ENCODE assay signal across 17 cellular contexts in the genomic region with DNA sequence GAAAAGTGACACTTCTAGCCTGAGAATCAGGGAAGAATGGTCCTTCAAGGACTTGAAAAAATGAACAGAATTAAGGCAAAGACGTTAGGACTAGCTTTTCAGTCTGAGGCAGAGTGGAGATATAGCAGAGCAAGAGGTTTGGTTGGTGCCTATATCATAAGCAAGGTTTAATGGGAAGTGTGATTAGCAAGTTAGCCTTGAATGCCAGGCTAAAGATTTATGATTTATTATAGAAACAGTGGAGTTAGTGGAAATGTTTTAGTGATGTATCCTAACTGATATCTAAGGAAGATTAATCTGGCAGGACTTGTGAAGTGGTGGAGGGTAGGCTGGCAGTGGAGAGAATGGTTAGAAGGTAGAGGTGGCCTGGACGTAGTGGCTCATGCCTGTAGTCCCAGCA. TPM values are rescaled to one million over a fixed set of nuclear protein-coding genes. Genes with fewer than 3 reads are reported as not detected.
DNase-seq lines count a peak whose midpoint lies in the region; ATAC-seq and TF ChIP-seq lines count a peak whose summit lies in the region.
"Had no signal": no experiment of that assay in that cellular context is flagged by ENCODE, and none has a peak within 500 bp of the region (broad histone marks: within the 10 kb centered on the region; RNA-seq: fewer than 3 reads in every experiment).

No MANE protein-coding gene starts in this region.

- CTCF ChIA-PET in SK-N-SH (lab: Yijun Ruan, JAX) = interaction anchor here (0.9 to 1.9 kb wide), 6 partner anchors 9 to 158 kb away, joined by 3 to 7 read pairs (median 4); no protein-coding TSS in a partner anchor
- CTCF ChIA-PET in activated CD4-positive, alpha-beta T cell treated with anti-CD3 and anti-CD28 coated beads, Interleukin-2, amount 10 ng/mL, durations not matched to agents 7 days and 5 days (lab: Charles Lee) = interaction anchor here (1.4 to 2.0 kb wide), 3 partner anchors 9 to 213 kb away, joined by 3 to 8 read pairs (median 4); partner anchors contain the start of gene IQGAP2

- H3K27ac ChIP-seq in SK-N-SH (ENCODE audit: low read depth in 2 of 2, low read length in 1 of 2) = peak overlapping the region in 1 of 2 experiments; percentile 74; a peak in 2 of 4 replicates
- H3K27ac ChIP-seq: 22Rv1, BLaER1, GM23248 had no signal

- peaks cover 38% of the 10 kb centered on the region for H3F3A ChIP-seq in SK-N-SH (replicated peaks; ENCODE audit: insufficient read depth)

- no peaks in the 10 kb centered on the region for H3K9me3 Mint-ChIP-seq in endothelial cell (ENCODE audit: unreplicated experiment)
- H3K9me3 Mint-ChIP-seq in activated CD4-positive, alpha-beta T cell treated with anti-CD3 and anti-CD28 coated beads, Interleukin-2, amount 10 ng/mL, durations not matched to agents 7 days and 5 days = no peaks in the 10 kb centered on the region

- peaks cover 0 to 46% of the 10 kb centered on the region in 2 experiments; a peak in 1 of 4 replicates for H3K4me1 ChIP-seq in SK-N-SH (ENCODE audit: control insufficient read depth in 1 of 2, insufficient read depth in 2 of 2, low read depth in 1 of 2, low read length in 1 of 2)
- H3K4me1 ChIP-seq: BLaER1 had no signal

- TF ChIP-seq EP300 in SK-N-SH (IDR thresholded peaks at IDR 0.05; ENCODE audit: borderline replicate concordance in 1 of 2, low read depth in 1 of 2, low read length in 1 of 2) = no peak

- H2AFZ ChIP-seq in SK-N-SH (ENCODE audit: low read depth) = no peak overlapping the region
- H2AFZ ChIP-seq: GM23248 had no signal

- peaks cover 28% of the 10 kb centered on the region for H3K4me1 Mint-ChIP-seq in T-helper 17 cell
- peaks cover 42% of the 10 kb centered on the region for H3K4me1 Mint-ChIP-seq in endothelial cell (ENCODE audit: unreplicated experiment)
- peaks cover 3% of the 10 kb centered on the region for H3K4me1 Mint-ChIP-seq in activated CD4-positive, alpha-beta T cell treated with anti-CD3 and anti-CD28 coated beads, Interleukin-2, amount 10 ng/mL, durations not matched to agents 7 days and 5 days

- H4K20me1 ChIP-seq in SK-N-SH (ENCODE audit: insufficient read depth) = no peaks in the 10 kb centered on the region
- H4K20me1 ChIP-seq: BLaER1 had no signal

- POLR2A ChIA-PET in SK-N-SH (lab: Yijun Ruan, JAX) = no interaction called here
- POLR2A ChIA-PET in activated CD4-positive, alpha-beta T cell treated with anti-CD3 and anti-CD28 coated beads, Interleukin-2, amount 10 ng/mL, durations not matched to agents 7 days and 5 days (lab: Charles Lee) = no interaction called here

- no peaks in the 10 kb centered on the region for H3K9me3 ChIP-seq in SK-N-SH
- H3K9me3 ChIP-seq in T-helper 17 cell (ENCODE audit: control insufficient read depth, low read length, poor library complexity, severe bottlenecking) = no peaks in the 10 kb centered on the region
- H3K9me3 ChIP-seq: BLaER1 had no signal

- no peaks in the 10 kb centered on the region for H3K9me2 ChIP-seq in SK-N-SH

- H3K4me2 ChIP-seq in SK-N-SH = peak overlapping the region; percentile 9; the same call in 1 of the 2 replicates
- H3K4me2 ChIP-seq: BLaER1 had no signal

- TF ChIP-seq RAD21 in SK-N-SH (IDR thresholded peaks at IDR 0.05; ENCODE audit: low read length) = no peak

- DNase-seq in SK-N-SH (no peak), T-helper 17 cell (no peak), endothelial cell (ENCODE audit: low spot score) (no peak), NAMALWA (ENCODE audit: low spot score) (no peak), kidney glomerular epithelial cell (lab: John Stamatoyannopoulos, UW) (no peak)
- DNase-seq in activated CD4-positive, alpha-beta T cell treated with anti-CD3 and anti-CD28 coated beads, Interleukin-2, amount 50 U/mL, for 1 hour = no peak
- DNase-seq in activated CD4-positive, alpha-beta T cell treated with anti-CD3 and anti-CD28 coated beads, Interleukin-2, amount 10 ng/mL, durations not matched to agents 7 days and 5 days = no peak
- DNase-seq: AML-193, DMS53, GF-D8, GM23248 had no signal

- TF ChIP-seq CTCF in SK-N-SH (IDR thresholded peaks at IDR 0.05) = no peak
- no peak for TF ChIP-seq CTCF in endothelial cell (IDR thresholded peaks at IDR 0.05; ENCODE audit: unreplicated experiment)

- peak overlapping the region; percentile 51 for H3K27ac Mint-ChIP-seq in T-helper 17 cell
- H3K27ac Mint-ChIP-seq in endothelial cell (ENCODE audit: unreplicated experiment) = peak overlapping the region; percentile 87
- H3K27ac Mint-ChIP-seq in activated CD4-positive, alpha-beta T cell treated with anti-CD3 and anti-CD28 coated beads, Interleukin-2, amount 10 ng/mL, durations not matched to agents 7 days and 5 days = no peak overlapping the region

- H3K9ac ChIP-seq in SK-N-SH = no peak overlapping the region
- H3K9ac ChIP-seq: BLaER1, GM23248 had no signal

- H3K79me2 ChIP-seq in SK-N-SH (ENCODE audit: insufficient read depth) = peaks cover 30% of the 10 kb centered on the region

- H3K36me3 ChIP-seq in SK-N-SH (replicated peaks in 1 of 2; ENCODE audit: control insufficient read depth in 1 of 2, insufficient read depth in 2 of 2, low read length in 1 of 2) = peaks cover 7 to 19% of the 10 kb centered on the region in 2 experiments

- H3K27me3 Mint-ChIP-seq in T-helper 17 cell (no peaks in the 10 kb centered on the region), endothelial cell (ENCODE audit: unreplicated experiment) (peaks cover 2% of the 10 kb centered on the region)
- H3K27me3 Mint-ChIP-seq in activated CD4-positive, alpha-beta T cell treated with anti-CD3 and anti-CD28 coated beads, Interleukin-2, amount 10 ng/mL, durations not matched to agents 7 days and 5 days = no peaks in the 10 kb centered on the region

- WGBS in SK-N-SH (ENCODE audit: low lambda C conversion rate) = 76% methylated on average over 2 of the region's 2 CpGs

- H3K4me3 Mint-ChIP-seq in T-helper 17 cell (peak overlapping the region; percentile 36), endothelial cell (ENCODE audit: unreplicated experiment) (peak overlapping the region; percentile 70)
- H3K4me3 Mint-ChIP-seq in activated CD4-positive, alpha-beta T cell treated with anti-CD3 and anti-CD28 coated beads, Interleukin-2, amount 10 ng/mL, durations not matched to agents 7 days and 5 days = no peak overlapping the region

- H3K36me3 Mint-ChIP-seq in T-helper 17 cell (ENCODE audit: low read depth) (peaks cover 21% of the 10 kb centered on the region), endothelial cell (ENCODE audit: low read depth, unreplicated experiment) (peaks cover 65% of the 10 kb centered on the region)
- H3K36me3 Mint-ChIP-seq in activated CD4-positive, alpha-beta T cell treated with anti-CD3 and anti-CD28 coated beads, Interleukin-2, amount 10 ng/mL, durations not matched to agents 7 days and 5 days (ENCODE audit: low read depth) = peaks cover 54% of the 10 kb centered on the region

- ATAC-seq in SK-N-SH treated with all-trans-retinoic acid at 6 μM for 48 hours (no peak), T-helper 17 cell (no peak)
- ATAC-seq: GM12878, HCT116, HepG2 had no signal

- no peaks in the 10 kb centered on the region for H3K27me3 ChIP-seq in SK-N-SH (ENCODE audit: insufficient read depth)
- H3K27me3 ChIP-seq: BLaER1 had no signal

- no peak overlapping the region for H3K4me3 ChIP-seq in SK-N-SH (ENCODE audit: low read depth in 2 of 2, low read length in 1 of 2)
- H3K4me3 ChIP-seq: BLaER1, GM12878, GM23248 had no signal

TF ChIP-seq in SK-N-SH, 30 proteins besides CTCF, POLR2A, EP300 and RAD21 (continues in another document):
- TF ChIP-seq, protein P1, sequence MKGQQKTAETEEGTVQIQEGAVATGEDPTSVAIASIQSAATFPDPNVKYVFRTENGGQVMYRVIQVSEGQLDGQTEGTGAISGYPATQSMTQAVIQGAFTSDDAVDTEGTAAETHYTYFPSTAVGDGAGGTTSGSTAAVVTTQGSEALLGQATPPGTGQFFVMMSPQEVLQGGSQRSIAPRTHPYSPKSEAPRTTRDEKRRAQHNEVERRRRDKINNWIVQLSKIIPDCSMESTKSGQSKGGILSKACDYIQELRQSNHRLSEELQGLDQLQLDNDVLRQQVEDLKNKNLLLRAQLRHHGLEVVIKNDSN (IDR thresholded peaks at IDR 0.05; ENCODE audit: borderline replicate concordance, low read depth) = no peak
- TF ChIP-seq FOSL2 (IDR thresholded peaks at IDR 0.05; ENCODE audit: borderline replicate concordance, low read depth) (no peak), RCOR1 (IDR thresholded peaks at IDR 0.05; ENCODE audit: low read length) (no peak), GATA2 (CRISPR knock-in tag; IDR thresholded peaks at IDR 0.05) (no peak)

TF ChIP-seq in SK-N-SH treated with all-trans-retinoic acid at 6 μM for 48 hours, 23 proteins besides CTCF, POLR2A, EP300 and RAD21 (continues in another document):
- TF ChIP-seq SNAI2 (CRISPR knock-in tag; IDR thresholded peaks at IDR 0.05) (no peak), POU6F1 (CRISPR knock-in tag; IDR thresholded peaks at IDR 0.05; ENCODE audit: borderline replicate concordance, low read depth) (no peak)

RNA-seq across cellular contexts. Expression of gene F2RL2, which starts 7.0 kb away (rescaled TPM):
- polyA plus RNA-seq in SK-N-SH (2012; rRNA removed) = 29.4 and 51.0 TPM in 2 replicates
- 28.0 and 30.2 TPM in 2 replicates for polyA plus RNA-seq in SK-N-SH (2012; cell fraction: cytosol; rRNA removed)
- 15.4 and 29.4 TPM in 2 replicates for polyA plus RNA-seq in SK-N-SH (2012; cell fraction: nucleus; rRNA removed)
- total RNA-seq in T-helper 17 cell = not detected
- total RNA-seq in endothelial cell (ENCODE audit: unreplicated experiment) = 311 TPM
- not detected for total RNA-seq in activated CD4-positive, alpha-beta T cell treated with anti-CD3 and anti-CD28 coated beads, Interleukin-2, amount 10 ng/mL, durations not matched to agents 7 days and 5 days
- total RNA-seq: GM12878, GM23248, HepG2 had no signal
- polyA plus RNA-seq: GM23248, HepG2 had no signal

Comparison
In these comparisons a context has a peak if more than half of its experiments do, and no peak if none do; other contexts are left out.
1. RNA of gene F2RL2, which starts 7.0 kb away (total RNA-seq): 311 TPM in endothelial cell (single experiment); not detected in T-helper 17 cell and not detected in activated CD4-positive, alpha-beta T cell treated with anti-CD3 and anti-CD28 coated beads, Interleukin-2, amount 10 ng/mL, durations not matched to agents 7 days and 5 days; every median in the first group is over 100 times any median in the second.